ENCODE assay signal across 10 cellular contexts in the genomic region with DNA sequence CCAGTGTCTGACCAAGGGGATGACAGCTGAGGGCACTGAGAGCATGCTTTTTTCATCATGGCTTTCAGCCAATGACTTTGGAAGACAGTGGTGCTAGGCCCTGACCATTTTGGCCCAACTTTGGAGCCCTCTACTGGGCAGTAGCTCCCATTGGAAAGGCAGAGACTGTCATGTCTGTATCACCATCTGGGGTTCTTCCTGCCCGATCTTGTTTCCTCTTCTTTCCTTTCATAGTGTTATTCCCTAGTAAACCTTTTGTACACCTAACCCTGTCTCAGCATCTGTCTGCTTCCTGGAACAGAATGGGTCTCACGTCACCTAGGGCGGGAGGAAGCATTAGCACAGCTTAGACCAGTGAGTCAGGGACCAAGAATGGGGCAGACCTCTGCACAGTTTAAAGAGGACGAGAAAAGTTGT.
DNase-seq lines count a peak whose midpoint lies in the region; ATAC-seq and TF ChIP-seq lines count a peak whose summit lies in the region.
"Had no signal": no experiment of that assay in that cellular context is flagged by ENCODE, and none has a peak within 500 bp of the region (broad histone marks: within the 10 kb centered on the region; RNA-seq: fewer than 3 reads in every experiment).

No MANE protein-coding gene starts in this region.

- no peaks in the 10 kb centered on the region for H3K36me3 Mint-ChIP-seq in chondrocyte (ENCODE audit: low read depth)
- no peaks in the 10 kb centered on the region for H3K36me3 Mint-ChIP-seq in neural crest cell (ENCODE audit: low read depth)
- no peaks in the 10 kb centered on the region for H3K36me3 Mint-ChIP-seq in activated T-helper 2 cell treated with anti-CD3 and anti-CD28 coated beads, Interferon-gamma antibody, Interleukin-2, Interleukin-4, amounts not matched to agents 10 μg/mL and 5 μg/mL and 100 μg/mL, durations not matched to agents 14 hours and 24 hours and 36 hours (ENCODE audit: low read depth)

- no peak overlapping the region for H3K4me2 ChIP-seq in MM.1S (ENCODE audit: low read depth, low read length)

- no peaks in the 10 kb centered on the region for H3K4me1 Mint-ChIP-seq in chondrocyte (ENCODE audit: low read depth)
- no peaks in the 10 kb centered on the region for H3K4me1 Mint-ChIP-seq in neural crest cell
- no peaks in the 10 kb centered on the region for H3K4me1 Mint-ChIP-seq in activated T-helper 2 cell treated with anti-CD3 and anti-CD28 coated beads, Interferon-gamma antibody, Interleukin-2, Interleukin-4, amounts not matched to agents 10 μg/mL and 5 μg/mL and 100 μg/mL, durations not matched to agents 14 hours and 24 hours and 36 hours (ENCODE audit: low read depth)

- no peak overlapping the region for H2AFZ ChIP-seq in MM.1S (ENCODE audit: low read length)

- no peaks in the 10 kb centered on the region for H4K20me1 ChIP-seq in MM.1S (ENCODE audit: insufficient read depth, low read length)

- no peak overlapping the region for H3K27ac Mint-ChIP-seq in chondrocyte (ENCODE audit: unreplicated experiment)
- peak overlapping the region; percentile 31 for H3K27ac Mint-ChIP-seq in neural crest cell (ENCODE audit: unreplicated experiment)
- no peak overlapping the region for H3K27ac Mint-ChIP-seq in activated T-helper 2 cell treated with anti-CD3 and anti-CD28 coated beads, Interferon-gamma antibody, Interleukin-2, Interleukin-4, amounts not matched to agents 10 μg/mL and 5 μg/mL and 100 μg/mL, durations not matched to agents 14 hours and 24 hours and 36 hours

- no peak overlapping the region for H3K4me3 Mint-ChIP-seq in chondrocyte (ENCODE audit: unreplicated experiment)
- no peak overlapping the region for H3K4me3 Mint-ChIP-seq in neural crest cell
- no peak overlapping the region for H3K4me3 Mint-ChIP-seq in activated T-helper 2 cell treated with anti-CD3 and anti-CD28 coated beads, Interferon-gamma antibody, Interleukin-2, Interleukin-4, amounts not matched to agents 10 μg/mL and 5 μg/mL and 100 μg/mL, durations not matched to agents 14 hours and 24 hours and 36 hours (ENCODE audit: low read depth)

- H3K9ac ChIP-seq in MM.1S (ENCODE audit: low read length) = no peak overlapping the region

- H3K36me3 ChIP-seq in MM.1S (replicated peaks; ENCODE audit: insufficient read depth, low read length) = no peaks in the 10 kb centered on the region

- no peaks in the 10 kb centered on the region for H3F3A ChIP-seq in MM.1S (ENCODE audit: insufficient read depth, low read length)

- no peaks in the 10 kb centered on the region for H3K79me2 ChIP-seq in MM.1S (ENCODE audit: low read length)

- DNase-seq in MM.1S (no peak), chondrocyte (ENCODE audit: low spot score) (no peak), neural crest cell (ENCODE audit: low read depth, low spot score) (no peak)
- DNase-seq in activated T-helper 2 cell treated with anti-CD3 and anti-CD28 coated beads, Interferon-gamma antibody, Interleukin-2, Interleukin-4, amounts not matched to agents 10 μg/mL and 5 μg/mL and 100 μg/mL, durations not matched to agents 14 hours and 24 hours and 36 hours (ENCODE audit: low spot score) = no peak
- no peak for DNase-seq in activated effector memory CD4-positive, alpha-beta T cell treated with Interleukin-2 at 50 U/mL for 16 hours
- DNase-seq: cortex of kidney; stimulated activated CD4-positive, alpha-beta T cell treated with anti-CD3 and anti-CD28 coated beads, Interleukin-2, amount 100 ng/mL, for 24 hours had no signal

- H3K9me3 Mint-ChIP-seq in chondrocyte (ENCODE audit: low read depth) = no peaks in the 10 kb centered on the region
- no peaks in the 10 kb centered on the region for H3K9me3 Mint-ChIP-seq in neural crest cell
- H3K9me3 Mint-ChIP-seq in activated T-helper 2 cell treated with anti-CD3 and anti-CD28 coated beads, Interferon-gamma antibody, Interleukin-2, Interleukin-4, amounts not matched to agents 10 μg/mL and 5 μg/mL and 100 μg/mL, durations not matched to agents 14 hours and 24 hours and 36 hours = no peaks in the 10 kb centered on the region

- ATAC-seq in HG03521 (IDR thresholded peaks at IDR 0.05; ENCODE audit: unreplicated experiment) (no peak), HG02571 (IDR thresholded peaks at IDR 0.05; ENCODE audit: unreplicated experiment) (no peak)

- H3K27me3 Mint-ChIP-seq in chondrocyte (ENCODE audit: low read depth) (peaks cover 6% of the 10 kb centered on the region), neural crest cell (ENCODE audit: low read depth) (no peaks in the 10 kb centered on the region)
- H3K27me3 Mint-ChIP-seq in activated T-helper 2 cell treated with anti-CD3 and anti-CD28 coated beads, Interferon-gamma antibody, Interleukin-2, Interleukin-4, amounts not matched to agents 10 μg/mL and 5 μg/mL and 100 μg/mL, durations not matched to agents 14 hours and 24 hours and 36 hours (ENCODE audit: low read depth) = no peaks in the 10 kb centered on the region

- H3K27ac ChIP-seq in MM.1S (ENCODE audit: low read length) = no peak overlapping the region

- intact Hi-C loops in activated T-helper 2 cell treated with anti-CD3 and anti-CD28 coated beads, Interferon-gamma antibody, Interleukin-2, Interleukin-4, amounts not matched to agents 10 μg/mL and 5 μg/mL and 100 μg/mL, durations not matched to agents 14 hours and 24 hours and 36 hours (cut with micrococcal nuclease) = loop anchor here (5.0 kb wide), 1 partner anchor 191 kb away; no protein-coding TSS in a partner anchor

- TF ChIP-seq CTCF in GM12872 (IDR thresholded peaks at IDR 0.05; ENCODE audit: insufficient read depth, low read depth, low read length) = peak; percentile 44; the same call in 2 of the 3 replicates
- TF ChIP-seq CTCF in MM.1S (IDR thresholded peaks at IDR 0.05; ENCODE audit: low read length) = peak; percentile 33
- TF ChIP-seq CTCF in chondrocyte (IDR thresholded peaks at IDR 0.05) = peak; percentile 14
- TF ChIP-seq CTCF in neural crest cell (conservative IDR thresholded peaks at IDR 0.05) = no peak

- no peak overlapping the region for H3K4me3 ChIP-seq in MM.1S (ENCODE audit: low read length)

- H3K27me3 ChIP-seq in MM.1S (replicated peaks; ENCODE audit: insufficient read depth, low read length) = no peaks in the 10 kb centered on the region

- H3K9me3 ChIP-seq in MM.1S (replicated peaks; ENCODE audit: insufficient read depth, low read length) = no peaks in the 10 kb centered on the region

- no peaks in the 10 kb centered on the region for H3K9me2 ChIP-seq in MM.1S (replicated peaks; ENCODE audit: insufficient read depth, low read length)

- H3K4me1 ChIP-seq in MM.1S (ENCODE audit: low read length) = no peaks in the 10 kb centered on the region
